In the genomic region with DNA sequence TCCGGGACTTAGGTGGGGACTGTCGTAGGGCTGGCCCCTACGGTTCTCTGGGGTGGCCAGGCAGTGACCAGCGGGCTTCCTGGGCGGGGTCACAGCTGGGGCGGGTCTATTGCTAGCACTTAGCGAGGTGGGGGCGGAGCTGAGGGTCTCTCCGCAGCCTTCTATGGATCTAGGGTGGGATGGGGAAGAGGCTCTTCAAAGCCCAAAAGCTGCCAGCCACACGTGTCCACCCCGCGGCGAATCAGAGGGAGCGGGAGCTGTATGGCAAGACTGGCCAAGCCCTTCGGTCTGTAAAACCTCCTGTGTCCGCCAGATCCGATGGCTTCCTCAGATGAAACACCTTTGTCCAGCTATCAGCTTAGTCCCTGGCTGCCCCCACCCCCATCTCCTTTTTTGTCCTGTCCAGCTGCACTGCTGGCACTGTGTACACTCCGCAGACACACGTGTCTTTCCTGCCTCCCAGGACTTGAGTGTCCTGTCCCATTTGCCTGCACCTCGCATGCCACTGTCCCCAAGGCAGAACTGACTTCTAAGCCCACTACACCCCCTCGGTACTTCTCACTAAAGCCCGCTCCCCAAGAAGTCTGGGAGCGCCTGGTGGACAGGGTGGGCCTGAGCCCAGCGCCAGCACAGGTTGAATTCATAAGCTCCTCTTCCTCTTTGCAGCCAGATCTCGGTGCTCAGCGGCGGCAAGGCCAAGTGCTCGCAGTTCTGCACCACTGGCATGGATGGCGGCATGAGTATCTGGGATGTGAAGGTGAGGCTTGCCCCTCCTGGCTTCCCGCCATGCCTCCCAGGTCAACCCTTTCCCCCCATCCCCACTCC, we compare ENCODE assay signal across 8 cellular contexts. TPM values are rescaled to one million over a fixed set of nuclear protein-coding genes. Genes with fewer than 3 reads are reported as not detected.
DNase-seq lines count a peak whose midpoint lies in the region; ATAC-seq and TF ChIP-seq lines count a peak whose summit lies in the region.

No MANE protein-coding gene starts in this region.

- peak; percentile 51 for DNase-seq in A673 (ENCODE audit: low spot score)
- DNase-seq in activated naive CD4-positive, alpha-beta T cell treated with anti-CD3 and anti-CD28 coated beads, Interleukin-2, amount 50 U/mL, for 72 hours (ENCODE audit: low spot score in 2 of 2): no peak
- DNase-seq in stimulated activated naive CD8-positive, alpha-beta T cell treated with anti-CD3 and anti-CD28 coated beads, Interleukin-15, amount 100 ng/mL, for 72 hours: no peak
- no peak for DNase-seq in HCEC 1CT
- no peak for DNase-seq in PC-3

- peak overlapping the region; percentile 61 to 86 for H3K4me3 Mint-ChIP-seq in stimulated activated naive CD8-positive, alpha-beta T cell treated with anti-CD3 and anti-CD28 coated beads, Interleukin-15, amount 100 ng/mL, for 72 hours

- H3K9me3 ChIP-seq in A673 (ENCODE audit: low read depth, low read length, poor library complexity, severe bottlenecking) (no peaks in the 10 kb centered on the region), iPS-20b (ENCODE audit: insufficient read depth, low read depth, low read length) (no peaks in the 10 kb centered on the region), PC-3 (ENCODE audit: low read length) (no peaks in the 10 kb centered on the region)

- H3F3A ChIP-seq in PC-3 (ENCODE audit: low read length, unreplicated experiment): no peaks in the 10 kb centered on the region

- H3K4me3 ChIP-seq in A673 (ENCODE audit: low read depth, low read length, poor library complexity, severe bottlenecking) (peak overlapping the region; percentile 63), iPS-20b (ENCODE audit: low read length) (peak overlapping the region; percentile 93), PC-3 (ENCODE audit: low read length) (no peak overlapping the region)

- H3K4me2 ChIP-seq in PC-3 (ENCODE audit: low read length): no peak overlapping the region

- no peaks in the 10 kb centered on the region for H3K79me2 ChIP-seq in PC-3 (ENCODE audit: low read length)

- H3K9me2 ChIP-seq in PC-3 (replicated peaks; ENCODE audit: low read length): no peaks in the 10 kb centered on the region

- BruUV-seq in A673 (replicated peaks; lab: Mats Ljungman, UMichigan) (no TSS peak), PC-3 (replicated peaks; lab: Mats Ljungman, UMichigan) (no TSS peak)

- H3K27ac Mint-ChIP-seq in activated naive CD4-positive, alpha-beta T cell treated with anti-CD3 and anti-CD28 coated beads, Interleukin-2, amount 50 U/mL, for 72 hours: peak overlapping the region; percentile 75 to 90
- H3K27ac Mint-ChIP-seq in stimulated activated naive CD8-positive, alpha-beta T cell treated with anti-CD3 and anti-CD28 coated beads, Interleukin-15, amount 100 ng/mL, for 72 hours: peak overlapping the region; percentile 77 to 89

- no peaks in the 10 kb centered on the region for H3K27me3 Mint-ChIP-seq in stimulated activated naive CD8-positive, alpha-beta T cell treated with anti-CD3 and anti-CD28 coated beads, Interleukin-15, amount 100 ng/mL, for 72 hours

- POLR2A ChIA-PET in A673 (lab: Charles Lee; ENCODE audit: low non-redundant PET): no interaction called here
- POLR2A ChIA-PET in PC-3 (lab: Charles Lee; ENCODE audit: unreplicated experiment): no interaction called here

- peaks cover 0 to 26% of the 10 kb centered on the region in 2 donors for H3K36me3 Mint-ChIP-seq in activated naive CD4-positive, alpha-beta T cell treated with anti-CD3 and anti-CD28 coated beads, Interleukin-2, amount 50 U/mL, for 72 hours

- H3K4me1 Mint-ChIP-seq in stimulated activated naive CD8-positive, alpha-beta T cell treated with anti-CD3 and anti-CD28 coated beads, Interleukin-15, amount 100 ng/mL, for 72 hours: peaks cover 60% of the 10 kb centered on the region

- ATAC-seq in HG03066 (IDR thresholded peaks at IDR 0.05; ENCODE audit: low read depth, unreplicated experiment): peak; percentile 15
- peak in 1 of 2 donors; percentile 17 for ATAC-seq in activated naive CD4-positive, alpha-beta T cell treated with anti-CD3 and anti-CD28 coated beads, Interleukin-2, amount 50 U/mL, for 72 hours
- no peak for ATAC-seq in stimulated activated naive CD8-positive, alpha-beta T cell treated with anti-CD3 and anti-CD28 coated beads, Interleukin-15, amount 100 ng/mL, for 72 hours
- ATAC-seq in PC-3: no peak
- no peak for ATAC-seq in GM18502 (IDR thresholded peaks at IDR 0.05; ENCODE audit: poor library complexity, unreplicated experiment)

- H3K4me1 ChIP-seq in A673 (ENCODE audit: insufficient read depth, low read length, poor library complexity, severe bottlenecking): peaks cover 4% of the 10 kb centered on the region
- peaks cover 4% of the 10 kb centered on the region; the same call in 1 of the 2 replicates for H3K4me1 ChIP-seq in iPS-20b (ENCODE audit: insufficient read depth, low read length)
- H3K4me1 ChIP-seq in PC-3 (ENCODE audit: insufficient read depth, low read length): no peaks in the 10 kb centered on the region

- intact Hi-C loops in A673 (cut with micrococcal nuclease; ENCODE audit: unreplicated experiment) (no loop called here), PC-3 (cut with micrococcal nuclease) (no loop called here)

- H3K36me3 ChIP-seq in A673 (ENCODE audit: insufficient read depth, low read length, poor library complexity, severe bottlenecking) (peaks cover 33% of the 10 kb centered on the region), iPS-20b (ENCODE audit: insufficient read depth, low read depth, low read length) (peaks cover 70% of the 10 kb centered on the region), PC-3 (ENCODE audit: low read depth, low read length) (peaks cover 9% of the 10 kb centered on the region; the same call in 1 of the 2 replicates)

- CTCF ChIA-PET in A673 (lab: Charles Lee) (no interaction called here), PC-3 (lab: Charles Lee) (interaction anchor here (0.6 kb wide), 1 partner anchor 520 kb away, joined by 3 read pairs; no protein-coding TSS in a partner anchor)

- no peak overlapping the region for H2AFZ ChIP-seq in PC-3 (ENCODE audit: low read length)

- H3K9ac ChIP-seq in iPS-20b (ENCODE audit: low read depth, low read length): peak overlapping the region; percentile 85
- no peak overlapping the region for H3K9ac ChIP-seq in PC-3 (ENCODE audit: low read length)

- no peaks in the 10 kb centered on the region for H3K9me3 Mint-ChIP-seq in activated naive CD4-positive, alpha-beta T cell treated with anti-CD3 and anti-CD28 coated beads, Interleukin-2, amount 50 U/mL, for 72 hours
- H3K9me3 Mint-ChIP-seq in stimulated activated naive CD8-positive, alpha-beta T cell treated with anti-CD3 and anti-CD28 coated beads, Interleukin-15, amount 100 ng/mL, for 72 hours: no peaks in the 10 kb centered on the region

- H3K27ac ChIP-seq in A673 (ENCODE audit: low read depth, low read length, poor library complexity, severe bottlenecking): peak overlapping the region; percentile 56
- H3K27ac ChIP-seq in iPS-20b (ENCODE audit: low read length): peak overlapping the region; percentile 7
- H3K27ac ChIP-seq in PC-3 (ENCODE audit: low read length): no peak overlapping the region

- H3K27me3 ChIP-seq in A673 (replicated peaks; ENCODE audit: insufficient read depth, low read depth, low read length, poor library complexity): no peaks in the 10 kb centered on the region
- no peaks in the 10 kb centered on the region for H3K27me3 ChIP-seq in iPS-20b (ENCODE audit: insufficient read depth, low read length)
- no peaks in the 10 kb centered on the region for H3K27me3 ChIP-seq in PC-3 (ENCODE audit: low read length)

- TF ChIP-seq CTCF in A673 (conservative IDR thresholded peaks at IDR 0.05; ENCODE audit: low read depth, low read length) (no peak), PC-3 (conservative IDR thresholded peaks at IDR 0.05; ENCODE audit: low read depth, low read length) (no peak)

- H4K20me1 ChIP-seq in PC-3 (ENCODE audit: low read length): 0 out of 2 replicates have a peak, but pooled peaks cover 2% of the 10 kb centered on the region

RNA-seq across cellular contexts. Expression of a gene that starts 14.8 kb away (rescaled TPM):
- total RNA-seq in A673 (2021): 157 and 164 TPM in 2 replicates
- 100 to 1,000 TPM; 101 to 148 TPM for total RNA-seq in activated naive CD4-positive, alpha-beta T cell treated with anti-CD3 and anti-CD28 coated beads, Interleukin-2, amount 50 U/mL, for 72 hours
- total RNA-seq in PC-3 (2014; rRNA removed): 58.6 and 84.7 TPM in 2 replicates

RNA-seq across cellular contexts. Expression of a gene that starts 15.2 kb away (rescaled TPM):
- total RNA-seq in A673 (2021): 180 and 194 TPM in 2 replicates
- 100 to 1,000 TPM; 131 to 135 TPM for total RNA-seq in activated naive CD4-positive, alpha-beta T cell treated with anti-CD3 and anti-CD28 coated beads, Interleukin-2, amount 50 U/mL, for 72 hours
- total RNA-seq in PC-3 (2014; rRNA removed): 120 and 144 TPM in 2 replicates

RNA-seq across cellular contexts. Expression of a gene that starts 19.0 kb away (rescaled TPM):
- total RNA-seq in A673 (2021): 29.9 and 39.8 TPM in 2 replicates
- 100 to 1,000 TPM; 254 to 333 TPM for total RNA-seq in activated naive CD4-positive, alpha-beta T cell treated with anti-CD3 and anti-CD28 coated beads, Interleukin-2, amount 50 U/mL, for 72 hours
- 358 and 381 TPM in 2 replicates for total RNA-seq in PC-3 (2014; rRNA removed)

RNA-seq across cellular contexts. Expression of a gene that starts 45.0 kb away (rescaled TPM):
- total RNA-seq in A673 (2021): 8.4 and 11.8 TPM in 2 replicates
- total RNA-seq in activated naive CD4-positive, alpha-beta T cell treated with anti-CD3 and anti-CD28 coated beads, Interleukin-2, amount 50 U/mL, for 72 hours: 1 to 10 TPM; 4.4 to 4.5 TPM
- total RNA-seq in PC-3 (2014; rRNA removed): 10.4 and 11.5 TPM in 2 replicates

RNA-seq across cellular contexts. Expression of a gene that starts 45.2 kb away (rescaled TPM):
- total RNA-seq in A673 (2021) (75.3 and 87.5 TPM in 2 replicates), PC-3 (2014; rRNA removed) (49.5 and 65.3 TPM in 2 replicates)
- total RNA-seq in activated naive CD4-positive, alpha-beta T cell treated with anti-CD3 and anti-CD28 coated beads, Interleukin-2, amount 50 U/mL, for 72 hours: 10 to 100 TPM; 47.5 to 62.1 TPM
